ENCODE assay signal across 9 cellular contexts in the genomic region with DNA sequence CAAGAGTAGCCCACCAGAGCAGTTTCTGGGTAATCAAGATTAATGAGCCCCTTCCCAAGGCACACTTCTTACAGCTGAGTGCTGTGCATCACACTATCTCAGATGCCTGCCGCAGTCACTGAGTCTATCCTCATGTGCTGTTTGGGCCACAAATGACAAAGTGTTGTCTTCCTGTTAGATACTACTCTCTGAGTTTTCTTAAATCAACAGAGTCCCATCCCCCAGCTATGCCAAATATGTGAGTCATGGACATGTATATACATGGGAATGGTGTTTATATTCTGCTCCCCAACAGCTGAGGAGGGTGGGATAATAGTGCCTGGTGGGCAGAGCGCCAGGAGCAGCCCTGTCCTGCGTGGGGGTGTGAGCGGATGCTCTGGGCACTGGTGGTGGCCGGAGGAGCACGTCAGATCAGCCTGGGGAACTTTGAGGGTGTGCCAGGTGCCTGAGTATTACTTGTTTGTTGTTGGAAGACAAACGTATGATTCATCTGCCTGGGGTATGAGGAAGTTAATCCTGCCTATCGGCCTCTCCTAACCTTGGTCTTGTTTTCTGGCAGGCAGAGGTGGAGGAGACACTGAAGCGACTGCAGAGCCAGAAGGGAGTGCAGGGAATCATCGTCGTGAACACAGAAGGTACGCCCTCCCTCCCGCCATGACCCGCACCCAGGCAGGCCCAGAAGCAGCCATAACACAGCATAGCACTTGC. TPM values are rescaled to one million over a fixed set of nuclear protein-coding genes. Genes with fewer than 3 reads are reported as not detected.
DNase-seq lines count a peak whose midpoint lies in the region; ATAC-seq and TF ChIP-seq lines count a peak whose summit lies in the region.
"Had no signal": no experiment of that assay in that cellular context is flagged by ENCODE, and none has a peak within 500 bp of the region (broad histone marks: within the 10 kb centered on the region; RNA-seq: fewer than 3 reads in every experiment).

No MANE protein-coding gene starts in this region.

- H4K20me1 ChIP-seq in mammary epithelial cell (ENCODE audit: insufficient read depth, low read length), result no peaks in the 10 kb centered on the region

- H3K36me3 ChIP-seq in mammary epithelial cell (ENCODE audit: insufficient read depth, low read length) (peaks cover 21% of the 10 kb centered on the region), left lung (peaks cover 0 to 53% of the 10 kb centered on the region in 2 donors)

- peaks cover 80% of the 10 kb centered on the region for H3K79me2 ChIP-seq in mammary epithelial cell (ENCODE audit: insufficient read depth, low read length)

- peak; percentile 56 for DNase-seq in Ammon's horn (ENCODE audit: low spot score)
- DNase-seq in NB4 (ENCODE audit: low read depth), result peak; percentile 37
- DNase-seq in mammary epithelial cell, result peak; percentile 99
- peak; percentile 81 to 83 for DNase-seq in left lung
- DNase-seq in GDM1 (lab: John Stamatoyannopoulos, UW), result no peak
- DNase-seq in activated naive CD8-positive, alpha-beta T cell treated with anti-CD3 and anti-CD28 coated beads for 36 hours, result no peak

- H3K4me2 ChIP-seq in mammary epithelial cell (ENCODE audit: insufficient read depth, low read depth, low read length), result peak overlapping the region; percentile 60

- TF ChIP-seq CTCF in NB4 (IDR thresholded peaks at IDR 0.05; ENCODE audit: low read depth, low read length) (no peak), mammary epithelial cell (conservative IDR thresholded peaks at IDR 0.05 in 1 of 2, IDR thresholded peaks at IDR 0.05 in 1 of 2; ENCODE audit: extremely low read depth in 1 of 2, insufficient read depth in 1 of 2, low read depth in 1 of 2, low read length in 2 of 2) (no peak), left lung (IDR thresholded peaks at IDR 0.05) (no peak)

- CTCF ChIA-PET in mammary epithelial cell (lab: Charles Lee; ENCODE audit: low non-redundant PET), result no interaction called here

- H3K9me3 Mint-ChIP-seq in activated naive CD8-positive, alpha-beta T cell treated with anti-CD3 and anti-CD28 coated beads for 36 hours, result no peaks in the 10 kb centered on the region

- H3K27me3 ChIP-seq in mammary epithelial cell (ENCODE audit: insufficient read depth, low read length) (no peaks in the 10 kb centered on the region), left lung (no peaks in the 10 kb centered on the region)
- H3K27me3 ChIP-seq: cardiac muscle cell had no signal

- H3K9me3 ChIP-seq in mammary epithelial cell (replicated peaks; ENCODE audit: insufficient read depth, low read length) (no peaks in the 10 kb centered on the region), left lung (no peaks in the 10 kb centered on the region)

- H3K36me3 Mint-ChIP-seq in activated naive CD8-positive, alpha-beta T cell treated with anti-CD3 and anti-CD28 coated beads for 36 hours, result peaks cover 15% of the 10 kb centered on the region

- H3K4me1 Mint-ChIP-seq in activated naive CD8-positive, alpha-beta T cell treated with anti-CD3 and anti-CD28 coated beads for 36 hours, result peaks cover 21% of the 10 kb centered on the region

- in situ Hi-C loops in mammary epithelial cell (cut with MboI; ENCODE audit: low sequenced_read_pairs in 2 of 2), result no loop called here

- no peak for TF ChIP-seq POLR2A in NB4 (IDR thresholded peaks at IDR 0.05; ENCODE audit: extremely low read depth, insufficient read length)

- H3K4me3 Mint-ChIP-seq in activated naive CD8-positive, alpha-beta T cell treated with anti-CD3 and anti-CD28 coated beads for 36 hours, result no peak overlapping the region

- no peak overlapping the region for H3K27ac Mint-ChIP-seq in activated naive CD8-positive, alpha-beta T cell treated with anti-CD3 and anti-CD28 coated beads for 36 hours

- H3K27ac ChIP-seq in mammary epithelial cell (ENCODE audit: insufficient read depth, low read depth, low read length), result peak overlapping the region; percentile 67
- H3K27ac ChIP-seq in left lung, result peak overlapping the region; percentile 54 to 56
- H3K27ac ChIP-seq in temporal lobe (ENCODE audit: low read depth, low read length), result peak overlapping the region; percentile 100
- H3K27ac ChIP-seq: cardiac muscle cell had no signal

- WGBS in mammary epithelial cell (ENCODE audit: low coverage, missing lambda C conversion rate), result 7% methylated on average over 12 of the region's 14 CpGs

- no TSS peak for BruUV-seq in mammary epithelial cell (replicated peaks; lab: Mats Ljungman, UMichigan)

- dilution Hi-C loops in mammary epithelial cell (cut with HindIII; ENCODE audit: low sequenced_read_pairs), result no loop called here

- peak overlapping the region; percentile 45 for H3K9ac ChIP-seq in mammary epithelial cell (ENCODE audit: insufficient read depth, low read length)

- H3K4me3 ChIP-seq in NB4 (ENCODE audit: low read depth, low read length) (no peak overlapping the region), mammary epithelial cell (replicated peaks in 1 of 3; ENCODE audit: insufficient read depth in 1 of 3, low read depth in 2 of 3, low read length in 3 of 3) (no peak overlapping the region), left lung (no peak overlapping the region)
- H3K4me3 ChIP-seq: cardiac muscle cell had no signal

- ATAC-seq in left lung (peak; percentile 87), GM21717 (IDR thresholded peaks at IDR 0.05; ENCODE audit: unreplicated experiment) (no peak)

- H3K4me1 ChIP-seq in mammary epithelial cell (ENCODE audit: insufficient read depth, low read length), result peaks cover 21% of the 10 kb centered on the region
- peaks cover 17 to 52% of the 10 kb centered on the region in 2 donors for H3K4me1 ChIP-seq in left lung

- intact Hi-C loops in mammary epithelial cell (cut with micrococcal nuclease), result loop anchor here (1.0 to 10.0 kb wide), 2 partner anchors 10 to 331 kb away; a partner anchor contains a TSS
- intact Hi-C loops in left lung (cut with DNase I), result no loop called here

- no peaks in the 10 kb centered on the region for H3K27me3 Mint-ChIP-seq in activated naive CD8-positive, alpha-beta T cell treated with anti-CD3 and anti-CD28 coated beads for 36 hours

- no peak overlapping the region for H2AFZ ChIP-seq in mammary epithelial cell (ENCODE audit: low read depth, low read length)

RNA-seq across cellular contexts. Expression of a gene that starts 9.6 kb away (rescaled TPM):
- total RNA-seq in mammary epithelial cell (10 to 100 TPM; 55.5 to 95.6 TPM), left lung (100 to 1,000 TPM; 110 to 133 TPM), temporal lobe (28.0 TPM)
- polyA plus RNA-seq in mammary epithelial cell, result 230 TPM
- polyA minus RNA-seq in mammary epithelial cell, result 158 TPM
- total RNA-seq in activated naive CD8-positive, alpha-beta T cell treated with anti-CD3 and anti-CD28 coated beads for 36 hours, result 10 to 100 TPM; 72.0 to 76.9 TPM

RNA-seq across cellular contexts. Expression of a gene that starts 32.7 kb away (rescaled TPM):
- total RNA-seq in mammary epithelial cell (10 to 100 TPM in 1 of 2 donors, 1 to 10 TPM in 1; 9.4 to 18.5 TPM), left lung (10 to 100 TPM; 17.4 to 68.8 TPM), temporal lobe (49.2 TPM)
- 2.5 TPM for polyA plus RNA-seq in mammary epithelial cell
- not detected for polyA minus RNA-seq in mammary epithelial cell
- total RNA-seq in activated naive CD8-positive, alpha-beta T cell treated with anti-CD3 and anti-CD28 coated beads for 36 hours, result under 1 TPM; 0.62 to 0.95 TPM

Comparison
In these comparisons a context has a peak if more than half of its experiments do, and no peak if none do; other contexts are left out.
1. DNase-seq: peak in Ammon's horn (single experiment), NB4 (single experiment), mammary epithelial cell (single experiment) and left lung (2 of 2); none in GDM1 (single experiment) and activated naive CD8-positive, alpha-beta T cell treated with anti-CD3 and anti-CD28 coated beads for 36 hours (single experiment).
2. RNA of a gene that starts 32.7 kb away (total RNA-seq): 17.4 to 68.8 TPM in left lung, 49.2 TPM in temporal lobe (single experiment) and 9.4 to 18.5 TPM in mammary epithelial cell; 0.62 to 0.95 TPM in activated naive CD8-positive, alpha-beta T cell treated with anti-CD3 and anti-CD28 coated beads for 36 hours; every median in the first group is over 4 times any median in the second.
3. Peak in every context shown above with its lines, with median percentiles within 50 percentile points of each other: H3K27ac ChIP-seq.